Comparison of ENCODE assay signal across 25 cellular contexts in the genomic region with DNA sequence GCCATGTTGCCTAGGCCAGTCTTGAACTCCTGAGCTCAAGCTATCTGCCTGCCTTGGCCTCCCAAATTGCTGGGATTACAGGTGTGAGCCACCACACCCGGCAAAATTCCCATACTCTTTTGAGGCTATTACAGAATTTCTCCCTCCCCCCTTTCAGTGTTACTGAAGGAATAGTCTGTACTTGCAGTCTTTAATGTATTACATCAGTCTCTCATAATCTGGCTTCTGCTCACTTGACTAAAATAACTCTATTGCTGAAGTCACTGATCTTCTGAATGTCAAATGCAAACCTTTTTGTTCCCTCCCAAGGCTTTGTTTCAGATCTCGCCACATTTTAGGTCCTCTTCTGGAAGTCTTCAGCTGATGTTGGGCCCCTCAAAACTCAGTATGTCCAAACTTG.
"Had no signal": no experiment of that assay in that cellular context is flagged by ENCODE, and none has a peak within 500 bp of the region (broad histone marks: within the 10 kb centered on the region; RNA-seq: fewer than 3 reads in every experiment).

No MANE protein-coding gene starts in this region.

- H3K27me3 Mint-ChIP-seq: memory B cell; stimulated activated naive B cell treated with anti-CD40 and anti-IgM and Interleukin-4, amounts not matched to agents 10 μg/mL and 1 μg/mL and 100 μg/mL, for 72 hours; type B pancreatic cell had no signal

- H3K4me3 Mint-ChIP-seq: endodermal cell; memory B cell; mesothelial cell of epicardium; natural killer cell; neural crest cell; stimulated activated naive B cell treated with anti-CD40 and anti-IgM and Interleukin-4, amounts not matched to agents 10 μg/mL and 1 μg/mL and 100 μg/mL, for 72 hours; type B pancreatic cell had no signal

- H3K36me3 ChIP-seq: ovary had no signal

- ATAC-seq: foreskin keratinocyte; left lobe of liver; lower lobe of right lung; natural killer cell; sciatic nerve; stimulated activated naive B cell treated with anti-CD40 and anti-IgM and Interleukin-4, amounts not matched to agents 10 μg/mL and 1 μg/mL and 100 μg/mL, for 72 hours had no signal

- H3K9me3 ChIP-seq: lower lobe of right lung, ovary, spleen, suprapubic skin, thyroid gland had no signal

- H3K9me3 Mint-ChIP-seq: endodermal cell; memory B cell; mesothelial cell of epicardium; natural killer cell; neural crest cell; stimulated activated naive B cell treated with anti-CD40 and anti-IgM and Interleukin-4, amounts not matched to agents 10 μg/mL and 1 μg/mL and 100 μg/mL, for 72 hours; type B pancreatic cell had no signal

- H3K27ac ChIP-seq: coronary artery, foreskin keratinocyte, lower lobe of right lung, ovary, spleen, suprapubic skin, thyroid gland had no signal

- H3K27me3 ChIP-seq: foreskin keratinocyte, ovary, spleen, suprapubic skin, thyroid gland had no signal

- H3K27ac Mint-ChIP-seq: endodermal cell, memory B cell, mesothelial cell of epicardium, natural killer cell had no signal

- H3K4me3 ChIP-seq: coronary artery, lower lobe of right lung, ovary, spleen, suprapubic skin, thyroid gland had no signal

- H3K4me1 Mint-ChIP-seq: memory B cell; neural crest cell; stimulated activated naive B cell treated with anti-CD40 and anti-IgM and Interleukin-4, amounts not matched to agents 10 μg/mL and 1 μg/mL and 100 μg/mL, for 72 hours had no signal

- DNase-seq: cerebellar nuclear complex; effector CD4-positive, alpha-beta T cell; endodermal cell; erythroblast; foreskin keratinocyte; head of caudate nucleus; hypothalamus; kidney glomerular epithelial cell; lower lobe of right lung; natural killer cell; ovary; spleen; stimulated activated CD4-positive, alpha-beta T cell treated with anti-CD3 and anti-CD28 coated beads, Interleukin-15, amount 100 ng/mL, for 24 hours; stimulated activated CD4-positive, alpha-beta T cell treated with anti-CD3 and anti-CD28 coated beads, Interleukin-1b, Interleukin-23, amount 100 ng/mL, for 48 hours; stimulated activated CD4-positive, alpha-beta T cell treated with anti-CD3 and anti-CD28 coated beads, Interleukin-4, amount 100 ng/mL, for 24 hours; stimulated activated naive B cell treated with anti-CD40 and anti-IgM and Interleukin-4, amounts not matched to agents 10 μg/mL and 1 μg/mL and 100 μg/mL, for 72 hours; thyroid gland had no signal

- H3K4me1 ChIP-seq: foreskin keratinocyte, lower lobe of right lung, spleen had no signal
